Comparison of ENCODE assay signal across 21 cellular contexts in genomic region chr6:7894272-7895124, GRCh38.
"Had no signal": no experiment of that assay in that cellular context is flagged by ENCODE, and none has a peak within 500 bp of the region (broad histone marks: within the 10 kb centered on the region; RNA-seq: fewer than 3 reads in every experiment).

No MANE protein-coding gene starts in this region.

- H3K27me3 Mint-ChIP-seq: activated CD4-positive, alpha-beta memory T cell treated with anti-CD3 and anti-CD28 coated beads for 36 hours; activated naive CD8-positive, alpha-beta T cell treated with anti-CD3 and anti-CD28 coated beads, Interleukin-2, amount 10 ng/mL, durations not matched to agents 7 days and 5 days; naive thymus-derived CD4-positive, alpha-beta T cell; T-cell had no signal

- H3K27ac ChIP-seq: breast epithelium, coronary artery, foreskin keratinocyte, thoracic aorta, upper lobe of right lung had no signal

- H3K9me3 Mint-ChIP-seq: activated CD4-positive, alpha-beta memory T cell treated with anti-CD3 and anti-CD28 coated beads for 36 hours; activated naive CD4-positive, alpha-beta T cell treated with anti-CD3 and anti-CD28 coated beads for 36 hours; activated naive CD8-positive, alpha-beta T cell treated with anti-CD3 and anti-CD28 coated beads, Interleukin-2, amount 10 ng/mL, durations not matched to agents 7 days and 5 days; activated T-cell treated with anti-CD3 and anti-CD28 coated beads, Interleukin-2, amount 50 U/mL, for 72 hours; naive thymus-derived CD4-positive, alpha-beta T cell; T-cell had no signal

- ATAC-seq: activated T-cell treated with anti-CD3 and anti-CD28 coated beads, Interleukin-2, amount 50 U/mL, for 72 hours; foreskin keratinocyte; left lobe of liver; naive thymus-derived CD4-positive, alpha-beta T cell; T-cell had no signal

- H3K4me1 Mint-ChIP-seq: activated naive CD8-positive, alpha-beta T cell treated with anti-CD3 and anti-CD28 coated beads, Interleukin-2, amount 10 ng/mL, durations not matched to agents 7 days and 5 days; naive thymus-derived CD4-positive, alpha-beta T cell; T-cell had no signal

- H3K4me3 Mint-ChIP-seq: activated CD4-positive, alpha-beta memory T cell treated with anti-CD3 and anti-CD28 coated beads for 36 hours; activated naive CD4-positive, alpha-beta T cell treated with anti-CD3 and anti-CD28 coated beads for 36 hours; activated naive CD8-positive, alpha-beta T cell treated with anti-CD3 and anti-CD28 coated beads, Interleukin-2, amount 10 ng/mL, durations not matched to agents 7 days and 5 days; activated T-cell treated with anti-CD3 and anti-CD28 coated beads, Interleukin-2, amount 50 U/mL, for 72 hours; naive thymus-derived CD4-positive, alpha-beta T cell; T-cell had no signal

- H3K9me3 ChIP-seq: breast epithelium, thoracic aorta, upper lobe of right lung had no signal

- H3K4me1 ChIP-seq: breast epithelium, foreskin keratinocyte, upper lobe of right lung had no signal

- H3K4me3 ChIP-seq: breast epithelium, coronary artery, lung, thoracic aorta, upper lobe of right lung had no signal

- DNase-seq: activated CD4-positive, alpha-beta memory T cell treated with anti-CD3 and anti-CD28 coated beads for 36 hours; activated CD4-positive, alpha-beta T cell treated with anti-CD3 and anti-CD28 coated beads for 48 hours; activated effector memory CD4-positive, alpha-beta T cell treated with Interleukin-2 at 50 U/mL for 16 hours; activated naive CD4-positive, alpha-beta T cell treated with anti-CD3 and anti-CD28 coated beads for 36 hours; activated naive CD8-positive, alpha-beta T cell treated with anti-CD3 and anti-CD28 coated beads, Interleukin-2, amount 10 ng/mL, durations not matched to agents 7 days and 5 days; activated T-cell treated with anti-CD3 and anti-CD28 coated beads, Interleukin-2, amount 50 U/mL, for 72 hours; amniotic stem cell; foreskin keratinocyte; kidney; naive thymus-derived CD4-positive, alpha-beta T cell; retina; stimulated activated CD4-positive, alpha-beta T cell treated with anti-CD3 and anti-CD28 coated beads, Interleukin-4, amount 100 ng/mL, for 24 hours; stimulated activated naive CD4-positive, alpha-beta T cell treated with Interleukin-2 at 50 U/mL for 16 hours; T-cell; upper lobe of right lung had no signal

- H3K27ac Mint-ChIP-seq: activated CD4-positive, alpha-beta memory T cell treated with anti-CD3 and anti-CD28 coated beads for 36 hours; activated naive CD4-positive, alpha-beta T cell treated with anti-CD3 and anti-CD28 coated beads for 36 hours; activated naive CD8-positive, alpha-beta T cell treated with anti-CD3 and anti-CD28 coated beads, Interleukin-2, amount 10 ng/mL, durations not matched to agents 7 days and 5 days; activated T-cell treated with anti-CD3 and anti-CD28 coated beads, Interleukin-2, amount 50 U/mL, for 72 hours; naive thymus-derived CD4-positive, alpha-beta T cell; progenitor cell of endocrine pancreas; T-cell had no signal

- H3K27me3 ChIP-seq: breast epithelium, foreskin keratinocyte, upper lobe of right lung had no signal
